8 cellular contexts compared by ENCODE assay signal in genomic region chr7:26199301-26200112, GRCh38. TPM values are rescaled to one million over a fixed set of nuclear protein-coding genes. Genes with fewer than 3 reads are reported as not detected.
DNase-seq lines count a peak whose midpoint lies in the region; ATAC-seq and TF ChIP-seq lines count a peak whose summit lies in the region.

No MANE protein-coding gene starts in this region.

- H3K9me3 ChIP-seq in HUES64 (ENCODE audit: insufficient read depth, low read depth, low read length) = no peaks in the 10 kb centered on the region
- H3K9me3 ChIP-seq in T-helper 17 cell (ENCODE audit: control insufficient read depth, low read length, poor library complexity, severe bottlenecking) = no peaks in the 10 kb centered on the region
- H3K9me3 ChIP-seq in iPS-15b (ENCODE audit: control insufficient read depth, insufficient read depth, low read length) = no peaks in the 10 kb centered on the region

- ATAC-seq in T-helper 17 cell = no peak
- ATAC-seq in HG03469 (IDR thresholded peaks at IDR 0.05; ENCODE audit: unreplicated experiment) = no peak
- ATAC-seq in HG03175 (IDR thresholded peaks at IDR 0.05; ENCODE audit: unreplicated experiment) = no peak

- H3K36me3 ChIP-seq in HUES64 (ENCODE audit: insufficient read depth, low read length) (peaks cover 68% of the 10 kb centered on the region), iPS-15b (ENCODE audit: control insufficient read depth, insufficient read depth, low read length) (peaks cover 27% of the 10 kb centered on the region)

- under 1% methylated on average over 35 of the region's 37 CpGs for WGBS in HUES64

- peak overlapping the region; percentile 97 for H3K4me3 Mint-ChIP-seq in T-helper 17 cell

- peaks cover 51% of the 10 kb centered on the region for H3K4me1 Mint-ChIP-seq in T-helper 17 cell

- peaks cover 4% of the 10 kb centered on the region for H3K27me3 Mint-ChIP-seq in T-helper 17 cell

- DNase-seq in Ammon's horn (ENCODE audit: low spot score) (peak; percentile 82), T-helper 17 cell (peak; percentile 48 to 55 (median 52)), astrocyte of the spinal cord (ENCODE audit: low read depth, low spot score) (no peak)

- H3K9ac ChIP-seq in HUES64 (ENCODE audit: low read depth, low read length) (peak overlapping the region; percentile 100), iPS-15b (ENCODE audit: low read depth, low read length) (peak overlapping the region; percentile 100)

- H3K4me1 ChIP-seq in HUES64 (ENCODE audit: insufficient read depth, low read length) (peaks cover 34% of the 10 kb centered on the region), iPS-15b (ENCODE audit: control insufficient read depth, insufficient read depth, low read length) (no peaks in the 10 kb centered on the region)

- no peak for TF ChIP-seq CTCF in astrocyte of the spinal cord (IDR thresholded peaks at IDR 0.05; ENCODE audit: low read depth, low read length)

- H3K4me3 ChIP-seq in HUES64 (ENCODE audit: low read length) = peak overlapping the region; percentile 94
- H3K4me3 ChIP-seq in astrocyte of the spinal cord (ENCODE audit: low read depth, low read length) = peak overlapping the region; percentile 86
- H3K4me3 ChIP-seq in iPS-15b (ENCODE audit: low read depth, low read length) = peak overlapping the region; percentile 97
- H3K4me3 ChIP-seq in skin epidermis = peak overlapping the region; percentile 76 to 99 (median 97)

- H3K27ac Mint-ChIP-seq in T-helper 17 cell = peak overlapping the region; percentile 99

- H3K27me3 ChIP-seq in HUES64 (ENCODE audit: insufficient read depth, low read length) = no peaks in the 10 kb centered on the region
- no peaks in the 10 kb centered on the region for H3K27me3 ChIP-seq in iPS-15b (ENCODE audit: control insufficient read depth, insufficient read depth, low read length)

- H3K27ac ChIP-seq in HUES64 (ENCODE audit: low read depth, low read length) = peak overlapping the region; percentile 99
- H3K27ac ChIP-seq in skin epidermis = peak overlapping the region; percentile 81 to 100 (median 99)

- peaks cover 18% of the 10 kb centered on the region for H3K36me3 Mint-ChIP-seq in T-helper 17 cell (ENCODE audit: low read depth)

- in situ Hi-C loops in astrocyte of the spinal cord (cut with HindIII; ENCODE audit: low sequenced_read_pairs) = no loop called here

RNA-seq across cellular contexts. Expression of gene HNRNPA2B1, which starts 1.0 kb away (rescaled TPM):
- polyA plus RNA-seq in HUES64 (2013, experiment 1 of 2) = 947 TPM
- polyA plus RNA-seq in HUES64 (2013, experiment 2 of 2) = 1,093 TPM
- 100 to 1,000 TPM; 392 to 399 TPM for total RNA-seq in T-helper 17 cell

RNA-seq across cellular contexts. Expression of gene CBX3, which starts 2.0 kb away (rescaled TPM):
- 231 TPM for polyA plus RNA-seq in HUES64 (2013, experiment 1 of 2)
- polyA plus RNA-seq in HUES64 (2013, experiment 2 of 2) = 241 TPM
- total RNA-seq in T-helper 17 cell = 100 to 1,000 TPM in 1 of 2 donors, 10 to 100 TPM in 1; 98.3 to 102 TPM

RNA-seq across cellular contexts. Expression of gene NFE2L3, which starts 47.5 kb away (rescaled TPM):
- polyA plus RNA-seq in HUES64 (2013, experiment 1 of 2) = 59.2 TPM
- 66.1 TPM for polyA plus RNA-seq in HUES64 (2013, experiment 2 of 2)
- 1 to 10 TPM; 3.9 to 4.3 TPM for total RNA-seq in T-helper 17 cell
